23 cellular contexts compared by ENCODE assay signal in genomic region chr15:64847448-64847847, GRCh38. TPM values are rescaled to one million over a fixed set of nuclear protein-coding genes. Genes with fewer than 3 reads are reported as not detected.
A peak's percentile ranks its signal among the peaks of the same experiment; 100 is the strongest.
DNase-seq lines count a peak whose midpoint lies in the region; ATAC-seq, FAIRE-seq and TF ChIP-seq lines count a peak whose summit lies in the region.
"Had no signal": no experiment of that assay in that cellular context is flagged by ENCODE, and none has a peak within 500 bp of the region (broad histone marks: within the 10 kb centered on the region; RNA-seq: fewer than 3 reads in every experiment).

No MANE protein-coding gene starts in this region.

- no peak overlapping the region for H3K4me3 ChIP-seq in OCI-LY7 (ENCODE audit: low read depth, low read length, poor library complexity, severe bottlenecking)
- H3K4me3 ChIP-seq in keratinocyte (ENCODE audit: control insufficient read depth in 2 of 3, extremely low read depth in 1 of 3, insufficient read depth in 2 of 3, low read depth in 1 of 3, low read length in 3 of 3), result peak overlapping the region in 1 of 3 experiments; percentile 46
- H3K4me3 ChIP-seq in stomach smooth muscle (ENCODE audit: low read length in 2 of 2), result no peak overlapping the region
- H3K4me3 ChIP-seq: heart right ventricle, K562 had no signal

- H3K9me1 ChIP-seq in keratinocyte (ENCODE audit: control insufficient read depth, extremely low read depth, insufficient read depth, low read length), result peaks cover 4% of the 10 kb centered on the region

- H3K4me3 Mint-ChIP-seq in activated CD4-positive, alpha-beta T cell treated with anti-CD3 and anti-CD28 coated beads, Interleukin-2, amount 10 ng/mL, durations not matched to agents 24 days and 14 days, result no peak overlapping the region
- H3K4me3 Mint-ChIP-seq: CD4-positive, alpha-beta T cell; nephron progenitor cell had no signal

- no peak overlapping the region for H3K27ac ChIP-seq in OCI-LY7 (ENCODE audit: low read depth, low read length, poor library complexity, severe bottlenecking)
- H3K27ac ChIP-seq in keratinocyte (ENCODE audit: control insufficient read depth, insufficient read depth, low read length), result peak overlapping the region; percentile 29
- H3K27ac ChIP-seq in stomach smooth muscle (ENCODE audit: low read length), result peak overlapping the region; percentile 41

- H4K20me1 ChIP-seq in OCI-LY7 (ENCODE audit: insufficient read depth, low read length) (0 out of 2 replicates have a peak, but pooled peaks cover 4% of the 10 kb centered on the region), keratinocyte (ENCODE audit: control insufficient read depth, extremely low read depth, insufficient read depth, low read length) (no peaks in the 10 kb centered on the region)

- H3K9me3 Mint-ChIP-seq in activated CD4-positive, alpha-beta T cell treated with anti-CD3 and anti-CD28 coated beads, Interleukin-2, amount 10 ng/mL, durations not matched to agents 24 days and 14 days, result no peaks in the 10 kb centered on the region
- H3K9me3 Mint-ChIP-seq: CD4-positive, alpha-beta T cell; nephron progenitor cell had no signal

- H3K4me1 Mint-ChIP-seq in activated CD4-positive, alpha-beta T cell treated with anti-CD3 and anti-CD28 coated beads, Interleukin-2, amount 10 ng/mL, durations not matched to agents 24 days and 14 days, result peaks cover 51% of the 10 kb centered on the region

- H3K4me1 ChIP-seq in OCI-LY7 (ENCODE audit: insufficient read depth, low read length, poor library complexity, severe bottlenecking), result peaks cover 52% of the 10 kb centered on the region
- peaks cover 68% of the 10 kb centered on the region for H3K4me1 ChIP-seq in keratinocyte (ENCODE audit: control insufficient read depth, extremely low read depth, insufficient read depth, low read length)
- H3K4me1 ChIP-seq in stomach smooth muscle (ENCODE audit: control insufficient read depth, insufficient read depth, low read length), result peaks cover 69% of the 10 kb centered on the region

- H3K9me3 ChIP-seq in OCI-LY7 (ENCODE audit: low read length) (no peaks in the 10 kb centered on the region), keratinocyte (ENCODE audit: control insufficient read depth, low read depth, low read length) (no peaks in the 10 kb centered on the region), stomach smooth muscle (ENCODE audit: control insufficient read depth in 2 of 2, low read length in 2 of 2) (no peaks in the 10 kb centered on the region)
- H3K9me3 ChIP-seq: heart right ventricle had no signal

- no peak for TF ChIP-seq CTCF in OCI-LY7 (conservative IDR thresholded peaks at IDR 0.05; ENCODE audit: low read length)
- TF ChIP-seq CTCF in keratinocyte (optimal IDR thresholded peaks at IDR 0.05 in 1 of 3, IDR thresholded peaks at IDR 0.05 in 1 of 3, conservative IDR thresholded peaks at IDR 0.05 in 1 of 3; ENCODE audit: extremely low read depth in 1 of 3, insufficient read depth in 2 of 3, low read length in 3 of 3), result no peak

- CTCF ChIA-PET in OCI-LY7 (lab: Charles Lee; ENCODE audit: unreplicated experiment), result no interaction called here

- ATAC-seq in GM19351 (IDR thresholded peaks at IDR 0.05; ENCODE audit: unreplicated experiment), result no peak
- ATAC-seq: esophagus mucosa, heart right ventricle, K562, left colon had no signal

- H3K27me3 Mint-ChIP-seq in activated CD4-positive, alpha-beta T cell treated with anti-CD3 and anti-CD28 coated beads, Interleukin-2, amount 10 ng/mL, durations not matched to agents 24 days and 14 days, result no peaks in the 10 kb centered on the region
- H3K27me3 Mint-ChIP-seq: CD4-positive, alpha-beta T cell had no signal

- POLR2A ChIA-PET in OCI-LY7 (lab: Charles Lee), result interaction anchor here (0.7 to 1.0 kb wide), 2 partner anchors 46 to 439 kb away, joined by 3 to 5 read pairs; partner anchors contain the start of gene PARP16

- H3K4me2 ChIP-seq in OCI-LY7 (ENCODE audit: low read length) (peak overlapping the region; percentile 42), keratinocyte (ENCODE audit: control insufficient read depth, extremely low read depth, insufficient read depth, low read depth, low read length) (peak overlapping the region; percentile 73)

- peaks cover 33% of the 10 kb centered on the region for H3K36me3 ChIP-seq in OCI-LY7 (ENCODE audit: insufficient read depth, low read length)
- peaks cover 0 to 11% of the 10 kb centered on the region in 2 experiments for H3K36me3 ChIP-seq in keratinocyte (ENCODE audit: control insufficient read depth in 2 of 2, extremely low read depth in 1 of 2, insufficient read depth in 2 of 2, low read length in 2 of 2)
- peaks cover 2 to 12% of the 10 kb centered on the region in 2 donors for H3K36me3 ChIP-seq in stomach smooth muscle (ENCODE audit: control insufficient read depth in 2 of 2, insufficient read depth in 2 of 2, low read length in 2 of 2)

- intact Hi-C loops in activated CD4-positive, alpha-beta T cell treated with anti-CD3 and anti-CD28 coated beads, Interleukin-2, amount 10 ng/mL, durations not matched to agents 24 days and 14 days (cut with micrococcal nuclease), result loop anchor here (10.0 kb wide), 2 partner anchors 137 to 337 kb away; partner anchors contain the start of genes CLPX and SPG21
- intact Hi-C loops in OCI-LY7 (cut with micrococcal nuclease; ENCODE audit: unreplicated experiment), result no loop called here

- H3K27me3 ChIP-seq in keratinocyte (ENCODE audit: control insufficient read depth, extremely low read depth, insufficient read depth, low read length) (no peaks in the 10 kb centered on the region), stomach smooth muscle (ENCODE audit: control insufficient read depth in 1 of 2, insufficient read depth in 2 of 2, low read length in 2 of 2) (no peaks in the 10 kb centered on the region)
- H3K27me3 ChIP-seq: heart right ventricle had no signal

- H3K9ac ChIP-seq in keratinocyte (ENCODE audit: control insufficient read depth, extremely low read depth, insufficient read depth, low read length) (peak overlapping the region; percentile 28), stomach smooth muscle (ENCODE audit: low read length in 2 of 2) (peak overlapping the region in 1 of 2 donors; percentile 13)

- H3K36me3 Mint-ChIP-seq in activated CD4-positive, alpha-beta T cell treated with anti-CD3 and anti-CD28 coated beads, Interleukin-2, amount 10 ng/mL, durations not matched to agents 24 days and 14 days (ENCODE audit: low read depth), result peaks cover 35% of the 10 kb centered on the region

- BruUV-seq in OCI-LY7 (replicated peaks; lab: Mats Ljungman, UMichigan), result no TSS peak

- H3K9me2 ChIP-seq in OCI-LY7 (ENCODE audit: insufficient read depth, low read length), result no peaks in the 10 kb centered on the region

- no peak for DNase-seq in activated CD4-positive, alpha-beta T cell treated with anti-CD3 and anti-CD28 coated beads, Interleukin-2, amount 10 ng/mL, durations not matched to agents 24 days and 14 days
- no peak for DNase-seq in activated CD4-positive, alpha-beta T cell treated with anti-CD3 and anti-CD28 coated beads, Interleukin-2, amount 50 U/mL, for 4 hours
- DNase-seq in OCI-LY7 (ENCODE audit: low spot score), result no peak
- DNase-seq in keratinocyte (ENCODE audit: low read depth, low spot score), result no peak
- no peak for DNase-seq in HPDE6-E6E7 (ENCODE audit: extremely low spot score)
- no peak for DNase-seq in nucleus accumbens (lab: John Stamatoyannopoulos, UW)
- DNase-seq: 8988T; activated CD4-positive, alpha-beta T cell treated with anti-CD3 and anti-CD28 coated beads, Interleukin-2, amount 50 U/mL, for 1 hour; activated effector memory CD4-positive, alpha-beta T cell treated with anti-CD3 and anti-CD28 coated beads, Interleukin-2, amount 50 U/mL, for 16 hours; CD4-positive, alpha-beta T cell; EL; heart right ventricle; left colon; NCI-H1417; nephron progenitor cell; SHP77 treated with DMSO at 0.1 percent for 48 hours; stimulated activated CD4-positive, alpha-beta T cell treated with anti-CD3 and anti-CD28 coated beads, Interleukin-4, amount 100 ng/mL, for 4 hours; T1000 had no signal

- H3K79me2 ChIP-seq in OCI-LY7 (ENCODE audit: insufficient read depth, low read depth, low read length) (peaks cover 30% of the 10 kb centered on the region; the same call in 1 of the 2 replicates), keratinocyte (ENCODE audit: control insufficient read depth, insufficient read depth, low read length) (peaks cover 64% of the 10 kb centered on the region)

- peak overlapping the region; percentile 68 for H3K27ac Mint-ChIP-seq in activated CD4-positive, alpha-beta T cell treated with anti-CD3 and anti-CD28 coated beads, Interleukin-2, amount 10 ng/mL, durations not matched to agents 24 days and 14 days

- FAIRE-seq in keratinocyte (lab: Jason Lieb, UNC), result no peak
- FAIRE-seq: H54 had no signal

- H2AFZ ChIP-seq in OCI-LY7 (ENCODE audit: low read length), result no peak overlapping the region
- H2AFZ ChIP-seq in keratinocyte (ENCODE audit: control insufficient read depth, low read length), result no peak overlapping the region

- dilution Hi-C loops in keratinocyte (cut with MboI; ENCODE audit: extremely low pct_ligation_motif_present, low sequenced_read_pairs), result no loop called here

RNA-seq across cellular contexts. Expression of gene PLEKHO2, which starts 5.7 kb away (rescaled TPM):
- total RNA-seq in activated CD4-positive, alpha-beta T cell treated with anti-CD3 and anti-CD28 coated beads, Interleukin-2, amount 10 ng/mL, durations not matched to agents 24 days and 14 days, result 15.7 and 16.9 TPM in 2 replicates
- total RNA-seq in OCI-LY7 (2014; rRNA removed; shearing (Covaris generic)), result 10.1 and 12.0 TPM in 2 replicates
- 21.3 and 24.5 TPM in 2 replicates for total RNA-seq in OCI-LY7 (2022)
- 8.8 to 12.0 TPM (median 11.2 TPM) in 3 replicates for polyA plus RNA-seq in keratinocyte
- 1.0 TPM for polyA plus RNA-seq in keratinocyte (2011; ENCODE audit: low read depth)
- polyA plus RNA-seq in keratinocyte (2011; cell fraction: cytosol; rRNA removed), result 8.1 and 9.4 TPM in 2 replicates
- polyA plus RNA-seq in keratinocyte (2011; cell fraction: nucleus; rRNA removed), result 14.6 and 17.0 TPM in 2 replicates
- 4.9 and 11.6 TPM in 2 replicates for polyA plus RNA-seq in keratinocyte (2012; ENCODE audit: low replicate concordance)
- polyA minus RNA-seq in keratinocyte, result 11.8 to 17.8 TPM (median 12.1 TPM) in 3 replicates
- polyA minus RNA-seq in keratinocyte (2011; cell fraction: cytosol; rRNA and poly(A)+ RNA removed), result 11.7 TPM
- 11.0 and 13.6 TPM in 2 replicates for polyA minus RNA-seq in keratinocyte (2011; cell fraction: nucleus; rRNA and poly(A)+ RNA removed)

RNA-seq across cellular contexts. Expression of gene PIF1, which starts 22.0 kb away (rescaled TPM):
- total RNA-seq in activated CD4-positive, alpha-beta T cell treated with anti-CD3 and anti-CD28 coated beads, Interleukin-2, amount 10 ng/mL, durations not matched to agents 24 days and 14 days, result 20.9 and 22.6 TPM in 2 replicates
- total RNA-seq in OCI-LY7 (2014; rRNA removed; shearing (Covaris generic)), result 78.0 and 82.9 TPM in 2 replicates
- 112 and 126 TPM in 2 replicates for total RNA-seq in OCI-LY7 (2022)
- polyA plus RNA-seq in keratinocyte, result 2.3 to 7.6 TPM (median 6.2 TPM) in 3 replicates
- polyA plus RNA-seq in keratinocyte (2011; ENCODE audit: low read depth), result not detected
- 0.44 and 0.75 TPM in 2 replicates for polyA plus RNA-seq in keratinocyte (2011; cell fraction: cytosol; rRNA removed)
- 7.1 and 7.3 TPM in 2 replicates for polyA plus RNA-seq in keratinocyte (2011; cell fraction: nucleus; rRNA removed)
- polyA plus RNA-seq in keratinocyte (2012; ENCODE audit: low replicate concordance), result 4.9 TPM in 1 of 2 replicates, not detected in the other
- polyA minus RNA-seq in keratinocyte, result 1.1 to 9.9 TPM (median 3.0 TPM) in 3 replicates
- polyA minus RNA-seq in keratinocyte (2011; cell fraction: cytosol; rRNA and poly(A)+ RNA removed), result 6.9 TPM
- 0.63 and 1.4 TPM in 2 replicates for polyA minus RNA-seq in keratinocyte (2011; cell fraction: nucleus; rRNA and poly(A)+ RNA removed)
